In genomic region chr10:63429280-63429679, GRCh38 we compare ENCODE assay signal across 14 cellular contexts. TPM values are rescaled to one million over a fixed set of nuclear protein-coding genes. Genes with fewer than 3 reads are reported as not detected.
DNase-seq lines count a peak whose midpoint lies in the region; ATAC-seq and TF ChIP-seq lines count a peak whose summit lies in the region.
"Had no signal": no experiment of that assay in that cellular context is flagged by ENCODE, and none has a peak within 500 bp of the region (broad histone marks: within the 10 kb centered on the region; RNA-seq: fewer than 3 reads in every experiment).

No MANE protein-coding gene starts in this region.

- peak overlapping the region; percentile 73 for H3K27ac Mint-ChIP-seq in nephron progenitor cell

- H3K4me1 ChIP-seq in prostate gland (replicated peaks): no peaks in the 10 kb centered on the region

- H3K36me3 ChIP-seq in prostate gland: no peaks in the 10 kb centered on the region
- H3K36me3 ChIP-seq: SJSA1 had no signal

- no peak overlapping the region for H3K27ac ChIP-seq in prostate gland

- H3K36me3 Mint-ChIP-seq in nephron progenitor cell (ENCODE audit: low read depth): peaks cover 38% of the 10 kb centered on the region

- no peak overlapping the region for H3K4me3 ChIP-seq in prostate gland
- H3K4me3 ChIP-seq: SJSA1 had no signal

- no peaks in the 10 kb centered on the region for H3K27me3 ChIP-seq in prostate gland (replicated peaks; ENCODE audit: insufficient read depth)
- H3K27me3 ChIP-seq: SJSA1 had no signal

- in situ Hi-C loops in GM13976 (cut with MboI; ENCODE audit: low sequenced_read_pairs, unreplicated experiment): no loop called here

- no peak for TF ChIP-seq CTCF in nephron progenitor cell (IDR thresholded peaks at IDR 0.05)
- no peak for TF ChIP-seq CTCF in prostate gland (IDR thresholded peaks at IDR 0.05)
- TF ChIP-seq CTCF in GM13976 (IDR thresholded peaks at IDR 0.05; ENCODE audit: borderline replicate concordance, control extremely low read depth, extremely low read depth, insufficient read depth, missing control alignments): no peak

- no peak overlapping the region for H3K4me3 Mint-ChIP-seq in nephron progenitor cell
- H3K4me3 Mint-ChIP-seq: central memory CD8-positive, alpha-beta T cell had no signal

- intact Hi-C loops in prostate gland (cut with DNase I): no loop called here

- 25% methylated on average over 2 of the region's 2 CpGs for WGBS in prostate gland

- no peaks in the 10 kb centered on the region for H3K27me3 Mint-ChIP-seq in nephron progenitor cell (ENCODE audit: low read depth, poor library complexity)
- H3K27me3 Mint-ChIP-seq: central memory CD8-positive, alpha-beta T cell had no signal

- ATAC-seq in SK-N-SH treated with all-trans-retinoic acid at 6 μM for 48 hours: peak; percentile 11; the same call in 1 of the 3 replicates
- ATAC-seq: HepG2 had no signal

- H3K4me1 Mint-ChIP-seq in nephron progenitor cell: peaks cover 20% of the 10 kb centered on the region

- DNase-seq in ELR (ENCODE audit: low read depth) (peak; percentile 53), fibroblast of gingiva (ENCODE audit: low read depth) (peak; percentile 54), nephron progenitor cell (no peak), prostate gland (ENCODE audit: low spot score) (no peak), GM13976 (ENCODE audit: low spot score) (no peak), dedifferentiated amniotic fluid mesenchymal stem cell (ENCODE audit: extremely low spot score) (no peak)
- DNase-seq in activated CD8-positive, alpha-beta memory T cell treated with anti-CD3 and anti-CD28 coated beads, Interleukin-2, amount 50 U/mL, for 4 hours: no peak
- DNase-seq: Calu3, glutamatergic neuron, NCI-H1417 treated with DMSO at 0.1 percent for 48 hours had no signal

- peaks cover 10% of the 10 kb centered on the region for H3K9me3 Mint-ChIP-seq in nephron progenitor cell
- H3K9me3 Mint-ChIP-seq: central memory CD8-positive, alpha-beta T cell had no signal

- TF ChIP-seq POLR2A in prostate gland (IDR thresholded peaks at IDR 0.05): no peak

- no peaks in the 10 kb centered on the region for H3K9me3 ChIP-seq in prostate gland
- H3K9me3 ChIP-seq: SJSA1 had no signal

TF ChIP-seq in SK-N-SH treated with all-trans-retinoic acid at 6 μM for 48 hours, 23 proteins besides CTCF, POLR2A, EP300 and RAD21:
- no peak for TF ChIP-seq POU6F1 (CRISPR knock-in tag; IDR thresholded peaks at IDR 0.05; ENCODE audit: borderline replicate concordance, low read depth)
- no peak for TF ChIP-seq ESRRG (CRISPR knock-in tag; IDR thresholded peaks at IDR 0.05)
- TF ChIP-seq TOX (CRISPR knock-in tag; IDR thresholded peaks at IDR 0.05; ENCODE audit: borderline replicate concordance): no peak
- no peak for TF ChIP-seq ARNTL (CRISPR knock-in tag; IDR thresholded peaks at IDR 0.05; ENCODE audit: borderline replicate concordance, low read depth)
- TF ChIP-seq ZNF565 (CRISPR knock-in tag; conservative IDR thresholded peaks at IDR 0.05; ENCODE audit: low read depth): no peak
- TF ChIP-seq PPARA (CRISPR knock-in tag; IDR thresholded peaks at IDR 0.05; ENCODE audit: borderline replicate concordance): no peak
- no peak for TF ChIP-seq ZFP30 (CRISPR knock-in tag; IDR thresholded peaks at IDR 0.05)

RNA-seq across cellular contexts. Expression of gene JMJD1C, which starts 36.5 kb away (rescaled TPM):
- total RNA-seq in prostate gland: 10 to 100 TPM; 66.9 to 97.9 TPM

Comparison
In these comparisons a context has a peak if more than half of its experiments do, and no peak if none do; other contexts are left out.
1. DNase-seq: peak in ELR (single experiment) and fibroblast of gingiva (single experiment); none in nephron progenitor cell (single experiment), prostate gland (single experiment), GM13976 (single experiment), activated CD8-positive, alpha-beta memory T cell treated with anti-CD3 and anti-CD28 coated beads, Interleukin-2, amount 50 U/mL, for 4 hours (single experiment) and dedifferentiated amniotic fluid mesenchymal stem cell (single experiment).